Comparison of ENCODE assay signal across 5 cellular contexts in genomic region chr3:22373827-22374226, GRCh38.
"Had no signal": no experiment of that assay in that cellular context is flagged by ENCODE, and none has a peak within 500 bp of the region (broad histone marks: within the 10 kb centered on the region; RNA-seq: fewer than 3 reads in every experiment).

No MANE protein-coding gene starts in this region.

- ATAC-seq: K562 had no signal

- DNase-seq: H9, HCEC 1CT, IMR-90 had no signal

- H3K4me3 ChIP-seq: GM23338, K562 had no signal
